32 cellular contexts compared by ENCODE assay signal in the genomic region with DNA sequence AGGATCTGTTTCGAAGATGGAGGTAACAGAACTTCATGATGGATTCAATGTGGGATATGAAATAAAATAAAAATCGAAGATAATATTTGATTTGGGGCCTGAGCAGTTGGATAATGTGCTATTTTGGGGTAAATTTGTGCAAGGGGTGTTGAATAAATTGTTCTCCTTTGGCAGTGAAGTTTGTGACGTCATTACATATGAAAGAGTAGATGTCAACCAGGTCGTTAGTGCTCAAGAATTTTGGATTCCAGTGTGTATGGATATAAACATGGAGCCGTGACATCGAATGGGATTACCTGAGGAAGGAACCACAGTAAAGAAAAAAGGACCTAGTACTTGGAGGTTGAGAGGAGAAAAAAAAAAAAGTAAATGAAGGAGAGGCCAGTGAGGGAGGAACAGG.
A peak's percentile ranks its signal among the peaks of the same experiment; 100 is the strongest.
DNase-seq lines count a peak whose midpoint lies in the region; ATAC-seq, FAIRE-seq and TF ChIP-seq lines count a peak whose summit lies in the region.
"Had no signal": no experiment of that assay in that cellular context is flagged by ENCODE, and none has a peak within 500 bp of the region (broad histone marks: within the 10 kb centered on the region; RNA-seq: fewer than 3 reads in every experiment).

No MANE protein-coding gene starts in this region.

- H3K14ac ChIP-seq in IMR-90 (replicated peaks; ENCODE audit: low read depth, low read length): no peak overlapping the region

- H3K18ac ChIP-seq in IMR-90 (ENCODE audit: low read depth, low read length): no peak overlapping the region

- H3K36me3 ChIP-seq in HepG2 (replicated peaks in 1 of 2; ENCODE audit: control insufficient read depth in 1 of 2, insufficient read depth in 2 of 2, low read length in 2 of 2) (no peaks in the 10 kb centered on the region), right lobe of liver (no peaks in the 10 kb centered on the region), IMR-90 (ENCODE audit: control insufficient read depth, insufficient read depth, low read length) (no peaks in the 10 kb centered on the region), GM12878 (ENCODE audit: control insufficient read depth in 2 of 2, insufficient read depth in 2 of 2, low read length in 1 of 2) (no peaks in the 10 kb centered on the region), heart right ventricle (no peaks in the 10 kb centered on the region)
- H3K36me3 ChIP-seq: BE2C; BLaER1; BLaER1 treated with 17β-estradiol and CSF1 and Interleukin-3, amounts not matched to agents 10 nM and 100 nM had no signal

- no peak overlapping the region for H3K56ac ChIP-seq in IMR-90 (ENCODE audit: extremely low read depth, insufficient read depth, low read length)

- DNase-seq in HepG2 (ENCODE audit: low spot score) (no peak), right lobe of liver (no peak), IMR-90 (no peak), GM12878 (ENCODE audit: low read depth, low spot score) (no peak), heart right ventricle (no peak), NAMALWA (ENCODE audit: low spot score) (no peak)
- DNase-seq: 8988T; ACHN; AML-193; BE2C; C1 segment of cervical spinal cord; Caco-2; Calu3; CD4-positive, alpha-beta memory T cell; CD4-positive, alpha-beta T cell; CD4-positive, CD25-positive, alpha-beta regulatory T cell; CD8-positive, alpha-beta memory T cell; CD8-positive, alpha-beta T cell; COR-L47; DMS 273 treated with DMSO at 0.1 percent for 48 hours; DMS153; DMS53; DMS79; DND-41; EL had no signal

- no peak for ATAC-seq in HepG2
- no peak for ATAC-seq in right lobe of liver
- ATAC-seq in IMR-90 (ENCODE audit: low read depth): no peak
- no peak for ATAC-seq in GM12878
- no peak for ATAC-seq in heart right ventricle
- ATAC-seq: A549; CD8-positive, alpha-beta T cell had no signal

- TF ChIP-seq POLR2A in HepG2 (IDR thresholded peaks at IDR 0.05; ENCODE audit: insufficient read depth in 1 of 2, low read depth in 2 of 2, low read length in 2 of 2): no peak
- no peak for TF ChIP-seq POLR2A in right lobe of liver (IDR thresholded peaks at IDR 0.05)
- no peak for TF ChIP-seq POLR2A in IMR-90 (IDR thresholded peaks at IDR 0.05; ENCODE audit: low read depth, low read length)
- TF ChIP-seq POLR2A in GM12878 (IDR thresholded peaks at IDR 0.05; ENCODE audit: low read depth, low read length): no peak

- H3K4me1 ChIP-seq in HepG2 (ENCODE audit: insufficient read depth, low read length) (no peaks in the 10 kb centered on the region), right lobe of liver (no peaks in the 10 kb centered on the region), IMR-90 (ENCODE audit: control insufficient read depth, insufficient read depth, low read length) (peaks cover 11% of the 10 kb centered on the region), GM12878 (ENCODE audit: control insufficient read depth, insufficient read depth, low read length) (no peaks in the 10 kb centered on the region), heart right ventricle (no peaks in the 10 kb centered on the region)
- H3K4me1 ChIP-seq: BE2C; BLaER1; BLaER1 treated with 17β-estradiol and CSF1 and Interleukin-3, amounts not matched to agents 10 nM and 100 nM; Caco-2 had no signal

- H3K27ac ChIP-seq in HepG2 (ENCODE audit: extremely low read length, insufficient read depth, low read length): no peak overlapping the region
- no peak overlapping the region for H3K27ac ChIP-seq in right lobe of liver
- H3K27ac ChIP-seq in IMR-90 (ENCODE audit: insufficient read depth, low read length): no peak overlapping the region
- H3K27ac ChIP-seq in GM12878 (ENCODE audit: control insufficient read depth, insufficient read depth): no peak overlapping the region
- H3K27ac ChIP-seq in heart right ventricle: no peak overlapping the region
- H3K27ac ChIP-seq: 22Rv1; A549; BLaER1; BLaER1 treated with 17β-estradiol and CSF1 and Interleukin-3, amounts not matched to agents 10 nM and 100 nM; C4-2B had no signal

- H3K9ac ChIP-seq in HepG2 (ENCODE audit: insufficient read depth, low read depth, low read length): no peak overlapping the region
- no peak overlapping the region for H3K9ac ChIP-seq in IMR-90 (ENCODE audit: low read depth, low read length)
- H3K9ac ChIP-seq in GM12878 (ENCODE audit: control insufficient read depth, insufficient read depth, low read length): no peak overlapping the region
- H3K9ac ChIP-seq: BLaER1; BLaER1 treated with 17β-estradiol and CSF1 and Interleukin-3, amounts not matched to agents 10 nM and 100 nM had no signal

- H3K23ac ChIP-seq in IMR-90 (ENCODE audit: low read depth, low read length): no peak overlapping the region

- TF ChIP-seq EP300 in HepG2 (IDR thresholded peaks at IDR 0.05; ENCODE audit: low read depth in 2 of 2, low read length in 2 of 2) (no peak), HepG2 (CRISPR knock-in tag; IDR thresholded peaks at IDR 0.05; ENCODE audit: borderline replicate concordance) (no peak), GM12878 (IDR thresholded peaks at IDR 0.05; ENCODE audit: borderline replicate concordance in 1 of 2, control insufficient read depth in 1 of 2, low read depth in 2 of 2, low read length in 2 of 2) (no peak)

- no peak overlapping the region for H2BK5ac ChIP-seq in IMR-90 (ENCODE audit: low read depth, low read length, poor library complexity, severe bottlenecking)

- no peak overlapping the region for H2AK9ac ChIP-seq in IMR-90 (replicated peaks; ENCODE audit: low read depth, low read length, poor library complexity)

- no peak overlapping the region for H4K91ac ChIP-seq in IMR-90 (ENCODE audit: insufficient read depth, low read depth, low read length)

- intact Hi-C loops in HepG2 (cut with micrococcal nuclease; ENCODE audit: unreplicated experiment): no loop called here
- intact Hi-C loops in right lobe of liver (cut with DNase I): no loop called here
- intact Hi-C loops in IMR-90 (cut with micrococcal nuclease): no loop called here
- intact Hi-C loops in GM12878 (cut with micrococcal nuclease; ENCODE audit: unreplicated experiment): no loop called here
- intact Hi-C loops in heart right ventricle (cut with DNase I): no loop called here

- WGBS in HepG2 (ENCODE audit: low lambda C conversion rate): 26% methylated on average over 6 of the region's 6 CpGs
- WGBS in right lobe of liver (ENCODE audit: insufficient coverage, low coverage, low lambda C conversion rate, missing lambda C conversion rate): 76% methylated on average over 6 of the region's 6 CpGs
- WGBS in IMR-90 (ENCODE audit: extremely low coverage in 2 of 2, insufficient read length in 1 of 2), 2 experiments: 85 to 100% methylated on average over 1 to 5 of the region's 6 CpGs
- WGBS in GM12878 (ENCODE audit: insufficient coverage, insufficient replicate concordance, low lambda C conversion rate, missing lambda C conversion rate): 14% methylated on average over 6 of the region's 6 CpGs
- WGBS in heart right ventricle, 2 donors: 85 to 89% methylated on average over 6 of the region's 6 CpGs

- H3K4me2 ChIP-seq in HepG2 (ENCODE audit: low read depth, low read length): no peak overlapping the region
- H3K4me2 ChIP-seq in IMR-90 (ENCODE audit: low read depth, low read length): no peak overlapping the region
- H3K4me2 ChIP-seq in GM12878 (ENCODE audit: control insufficient read depth, insufficient read depth): no peak overlapping the region
- H3K4me2 ChIP-seq: A549; BLaER1; BLaER1 treated with 17β-estradiol and CSF1 and Interleukin-3, amounts not matched to agents 10 nM and 100 nM had no signal

- H4K8ac ChIP-seq in IMR-90 (ENCODE audit: low read depth in 2 of 2, low read length in 2 of 2): no peak overlapping the region

- H2AFZ ChIP-seq in HepG2 (ENCODE audit: low read length) (no peak overlapping the region), IMR-90 (replicated peaks; ENCODE audit: low read length, poor library complexity) (no peak overlapping the region), GM12878 (ENCODE audit: control insufficient read depth, low read depth, low read length) (no peak overlapping the region)

- TF ChIP-seq RAD21 in HepG2 (CRISPR knock-in tag; IDR thresholded peaks at IDR 0.05) (no peak), IMR-90 (IDR thresholded peaks at IDR 0.05; ENCODE audit: low read length) (no peak), GM12878 (IDR thresholded peaks at IDR 0.05; ENCODE audit: insufficient read depth, low read depth, low read length) (no peak)

- no TSS peak for BruUV-seq in HepG2 (replicated peaks; lab: Mats Ljungman, UMichigan)
- no TSS peak for BruUV-seq in IMR-90 (replicated peaks; lab: Mats Ljungman, UMichigan)
- no TSS peak for BruUV-seq in GM12878 (replicated peaks; lab: Mats Ljungman, UMichigan)

- no peak overlapping the region; the same call in 1 of the 2 replicates for H2BK20ac ChIP-seq in IMR-90 (ENCODE audit: low read depth, low read length)

- no peaks in the 10 kb centered on the region; the same call in 1 of the 2 replicates for H3K9me1 ChIP-seq in IMR-90 (ENCODE audit: insufficient read depth, low read length)

- CTCF ChIA-PET in HepG2 (lab: Yijun Ruan, JAX; ENCODE audit: low intra/inter-chr PET ratio, low total read pairs): no interaction called here
- CTCF ChIA-PET in IMR-90 (lab: Yijun Ruan, JAX): no interaction called here
- CTCF ChIA-PET in GM12878 (lab: Yijun Ruan, JAX): no interaction called here

- TF ChIP-seq CTCF in HepG2 (CRISPR knock-in tag; IDR thresholded peaks at IDR 0.05) (no peak), right lobe of liver (IDR thresholded peaks at IDR 0.05) (no peak), IMR-90 (conservative IDR thresholded peaks at IDR 0.05; ENCODE audit: low read depth, low read length) (no peak), GM12878 (IDR thresholded peaks at IDR 0.05 in 2 of 3, conservative IDR thresholded peaks at IDR 0.05 in 1 of 3; ENCODE audit: control insufficient read depth in 2 of 3, extremely low read depth in 1 of 3, insufficient read depth in 1 of 3, low read depth in 3 of 3, low read length in 3 of 3) (no peak), heart right ventricle (IDR thresholded peaks at IDR 0.05) (no peak)

- H2AK5ac ChIP-seq in IMR-90 (ENCODE audit: low read depth, low read length): no peak overlapping the region

- peaks cover 28% of the 10 kb centered on the region for H3K9me3 ChIP-seq in HepG2 (ENCODE audit: low read length)
- no peaks in the 10 kb centered on the region for H3K9me3 ChIP-seq in right lobe of liver
- no peaks in the 10 kb centered on the region for H3K9me3 ChIP-seq in IMR-90 (ENCODE audit: control insufficient read depth, insufficient read depth, low read length)
- H3K9me3 ChIP-seq in GM12878 (replicated peaks; ENCODE audit: control insufficient read depth, insufficient read depth, low read length): no peaks in the 10 kb centered on the region
- H3K9me3 ChIP-seq in heart right ventricle: no peaks in the 10 kb centered on the region
- H3K9me3 ChIP-seq: A549; BE2C; BLaER1; BLaER1 treated with 17β-estradiol and CSF1 and Interleukin-3, amounts not matched to agents 10 nM and 100 nM; Caco-2 had no signal

- SMC1A ChIA-PET in GM12878 (lab: Charles Lee; ENCODE audit: uncharacterized antibody, unreplicated experiment): no interaction called here

- H4K5ac ChIP-seq in IMR-90 (ENCODE audit: low read depth, low read length): no peak overlapping the region

- no peak overlapping the region for H3K4ac ChIP-seq in IMR-90 (ENCODE audit: low read depth, low read length)

- FAIRE-seq in HepG2 (lab: Jason Lieb, UNC) (no peak), GM12878 (lab: Jason Lieb, UNC) (no peak)
- FAIRE-seq: A204.1, A549, D721Med had no signal

- no peaks in the 10 kb centered on the region for H3K79me2 ChIP-seq in HepG2 (ENCODE audit: insufficient read depth, low read length)
- no peaks in the 10 kb centered on the region for H3K79me2 ChIP-seq in GM12878 (ENCODE audit: control insufficient read depth, insufficient read depth, low read length)

- H3K4me3 ChIP-seq in HepG2 (replicated peaks in 1 of 3; ENCODE audit: insufficient read depth in 1 of 3, low read depth in 2 of 3, low read length in 3 of 3): no peak overlapping the region
- no peak overlapping the region for H3K4me3 ChIP-seq in right lobe of liver
- no peak overlapping the region for H3K4me3 ChIP-seq in IMR-90 (ENCODE audit: insufficient read depth, low read depth, low read length)
- no peak overlapping the region for H3K4me3 ChIP-seq in GM12878
- no peak overlapping the region for H3K4me3 ChIP-seq in heart right ventricle
- H3K4me3 ChIP-seq: A549; BLaER1; BLaER1 treated with 17β-estradiol and CSF1 and Interleukin-3, amounts not matched to agents 10 nM and 100 nM had no signal

- RAD21 ChIA-PET in GM12878 (lab: Charles Lee; ENCODE audit: unreplicated experiment): no interaction called here

- peak overlapping the region; percentile 32; the same call in 1 of the 2 replicates for H2BK120ac ChIP-seq in IMR-90 (ENCODE audit: low read depth, low read length)

- dilution Hi-C loops in IMR-90 (cut with HindIII; ENCODE audit: low sequenced_read_pairs, unreplicated experiment): no loop called here

- POLR2A ChIA-PET in HepG2 (lab: Yijun Ruan, JAX): no interaction called here
- POLR2A ChIA-PET in IMR-90 (lab: Charles Lee; ENCODE audit: unreplicated experiment): no interaction called here
- POLR2A ChIA-PET in GM12878 (lab: Charles Lee): no interaction called here

- H3K27me3 ChIP-seq in HepG2 (ENCODE audit: control insufficient read depth in 1 of 2, insufficient read depth in 2 of 2, low read length in 2 of 2): no peaks in the 10 kb centered on the region
- no peaks in the 10 kb centered on the region for H3K27me3 ChIP-seq in right lobe of liver
- H3K27me3 ChIP-seq in IMR-90 (ENCODE audit: control insufficient read depth, insufficient read depth, low read length): no peaks in the 10 kb centered on the region
- H3K27me3 ChIP-seq in GM12878 (replicated peaks in 1 of 2; ENCODE audit: control insufficient read depth in 2 of 2, insufficient read depth in 2 of 2, low read length in 1 of 2): no peaks in the 10 kb centered on the region
- no peaks in the 10 kb centered on the region for H3K27me3 ChIP-seq in heart right ventricle
- H3K27me3 ChIP-seq: BE2C; BLaER1; BLaER1 treated with 17β-estradiol and CSF1 and Interleukin-3, amounts not matched to agents 10 nM and 100 nM had no signal

- 0 out of 3 replicates have a peak overlapping the region, but pooled peaks have one; percentile 43 for H2BK15ac ChIP-seq in IMR-90 (ENCODE audit: low read depth, low read length)

- in situ Hi-C loops in HepG2 (cut with HindIII; ENCODE audit: extremely low pct_ligation_motif_present, low pct_unique_long_range_greater_than_20kb) (no loop called here), IMR-90 (cut with MboI; ENCODE audit: low sequenced_read_pairs) (no loop called here), GM12878 (cut with MboI) (no loop called here)

- no peaks in the 10 kb centered on the region for H4K20me1 ChIP-seq in HepG2 (ENCODE audit: insufficient read depth, low read length)
- H4K20me1 ChIP-seq in IMR-90 (ENCODE audit: insufficient read depth, low read length): no peaks in the 10 kb centered on the region
- H4K20me1 ChIP-seq in GM12878 (ENCODE audit: control insufficient read depth, insufficient read depth): no peaks in the 10 kb centered on the region
- H4K20me1 ChIP-seq: BLaER1; BLaER1 treated with 17β-estradiol and CSF1 and Interleukin-3, amounts not matched to agents 10 nM and 100 nM had no signal

- peaks cover 0 to 3% of the 10 kb centered on the region in 2 experiments; a peak in 1 of 4 replicates for H3K79me1 ChIP-seq in IMR-90 (ENCODE audit: low read depth in 1 of 2, low read length in 2 of 2)
